24 cellular contexts compared by ENCODE assay signal in genomic region chr2:70549962-70550361, GRCh38. TPM values are rescaled to one million over a fixed set of nuclear protein-coding genes. Genes with fewer than 3 reads are reported as not detected.
"Had no signal": no experiment of that assay in that cellular context is flagged by ENCODE, and none has a peak within 500 bp of the region (broad histone marks: within the 10 kb centered on the region; RNA-seq: fewer than 3 reads in every experiment).

No MANE protein-coding gene starts in this region.

- DNase-seq: KBM-7, MV-4-11, NCI-H1092, NCI-H1105 treated with DMSO at 0.1 percent for 48 hours, NCI-H1417 treated with DMSO at 0.1 percent for 48 hours, NCI-H146, NCI-H187, NCI-H2029, NCI-H2081 treated with DMSO at 0.1 percent for 48 hours, NCI-H2171, NCI-H226, NCI-H446, NCI-H510A, NCI-H524 treated with DMSO at 0.1 percent for 48 hours, NCI-H69, NCI-H774, Peyer's patch, Right ventricle myocardium superior, SIG-M5 had no signal

- FAIRE-seq: HTR-8/SVneo had no signal

- H3K4me3 ChIP-seq: Peyer's patch, SJSA1, SK-N-MC had no signal

- H3K9me3 ChIP-seq: Peyer's patch, SJSA1 had no signal

- H3K27me3 ChIP-seq: Peyer's patch had no signal

- H3K36me3 ChIP-seq: Peyer's patch, SJSA1 had no signal

- H3K27ac ChIP-seq: HL-60, Peyer's patch, SJSA1, SK-N-MC had no signal

RNA-seq across cellular contexts. Expression of gene TGFA, which starts 3.7 kb away (rescaled TPM):
- total RNA-seq: LHCN-M2 had no signal
